18 cellular contexts compared by ENCODE assay signal in the genomic region with DNA sequence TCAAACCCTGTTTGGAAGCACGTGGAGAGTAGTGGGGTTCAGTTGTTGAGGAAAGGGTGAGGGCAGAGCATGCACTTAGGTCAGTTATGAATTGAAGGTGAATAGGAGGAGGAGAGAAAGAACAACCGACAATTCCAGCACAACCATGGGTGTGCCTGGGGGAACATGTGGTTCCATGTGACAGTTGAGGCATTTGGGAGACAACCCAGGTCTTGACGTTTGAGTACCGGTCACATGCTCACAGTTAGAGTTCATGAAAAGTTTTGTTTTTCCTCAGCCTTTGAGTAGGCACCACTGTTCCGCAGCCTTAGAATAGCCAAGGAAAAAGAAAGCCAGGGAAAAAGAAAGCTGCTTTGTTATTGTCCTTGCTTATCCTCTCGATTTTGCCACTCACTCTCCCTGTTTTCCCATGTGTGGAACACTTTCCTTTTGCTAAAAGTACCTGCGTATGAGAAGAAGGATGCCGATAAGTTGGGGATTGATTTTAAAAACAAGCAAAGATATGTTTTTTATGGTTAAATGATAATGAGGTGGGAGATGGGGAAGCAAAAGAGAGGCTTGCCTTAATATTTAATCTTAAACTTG. TPM values are rescaled to one million over a fixed set of nuclear protein-coding genes. Genes with fewer than 3 reads are reported as not detected.
DNase-seq lines count a peak whose midpoint lies in the region; ATAC-seq and TF ChIP-seq lines count a peak whose summit lies in the region.
"Had no signal": no experiment of that assay in that cellular context is flagged by ENCODE, and none has a peak within 500 bp of the region (broad histone marks: within the 10 kb centered on the region; RNA-seq: fewer than 3 reads in every experiment).

No MANE protein-coding gene starts in this region.

- H3K4me1 ChIP-seq in breast epithelium (peaks cover 0 to 3% of the 10 kb centered on the region in 2 donors), aorta (ENCODE audit: control insufficient read depth in 1 of 2, insufficient read depth in 2 of 2, low read length in 2 of 2) (peaks cover 0 to 5% of the 10 kb centered on the region in 2 donors)

- POLR2A ChIA-PET in MCF 10A (lab: Yijun Ruan, JAX): no interaction called here

- no peaks in the 10 kb centered on the region for H3K27me3 ChIP-seq in breast epithelium
- H3K27me3 ChIP-seq in aorta (ENCODE audit: control insufficient read depth in 1 of 2, insufficient read depth in 2 of 2, low read length in 1 of 2): no peaks in the 10 kb centered on the region

- H3K4me1 Mint-ChIP-seq in MCF 10A (ENCODE audit: insufficient read depth, unreplicated experiment): peaks cover 6% of the 10 kb centered on the region
- H3K4me1 Mint-ChIP-seq in osteocyte (ENCODE audit: unreplicated experiment): peaks cover 5% of the 10 kb centered on the region

- H3K4me3 ChIP-seq in breast epithelium: peak overlapping the region in 2 of 3 donors; percentile 17 to 27
- peak overlapping the region in 1 of 2 donors; percentile 29 for H3K4me3 ChIP-seq in aorta (ENCODE audit: low read length in 2 of 2)

- peak; percentile 78 for ATAC-seq in left ventricle myocardium superior
- ATAC-seq in aorta (ENCODE audit: low FRiP score): peak; percentile 56
- ATAC-seq in GM21529 (IDR thresholded peaks at IDR 0.05; ENCODE audit: unreplicated experiment): no peak
- no peak for ATAC-seq in GM19452 (IDR thresholded peaks at IDR 0.05; ENCODE audit: unreplicated experiment)
- ATAC-seq: HCT116 had no signal

- peaks cover 24% of the 10 kb centered on the region for H3K36me3 Mint-ChIP-seq in MCF 10A (ENCODE audit: insufficient read depth, unreplicated experiment)
- peaks cover 27% of the 10 kb centered on the region for H3K36me3 Mint-ChIP-seq in osteocyte (ENCODE audit: unreplicated experiment)

- CTCF ChIA-PET in MCF 10A (lab: Yijun Ruan, JAX): no interaction called here

- H3K27me3 Mint-ChIP-seq in MCF 10A (ENCODE audit: insufficient read depth, unreplicated experiment) (no peaks in the 10 kb centered on the region), osteocyte (ENCODE audit: unreplicated experiment) (no peaks in the 10 kb centered on the region)
- H3K27me3 Mint-ChIP-seq: activated T-cell treated with anti-CD3 and anti-CD28 coated beads, Interleukin-2, amount 50 U/mL, for 24 hours; CD4-positive, CD25-positive, alpha-beta regulatory T cell had no signal

- DNase-seq in breast epithelium (ENCODE audit: low spot score in 2 of 2) (peak in 1 of 2 donors; percentile 77), MCF 10A (ENCODE audit: unreplicated experiment) (no peak), left ventricle myocardium superior (no peak), osteocyte (ENCODE audit: extremely low spot score, unreplicated experiment) (no peak), aorta (no peak), GM20000 (ENCODE audit: low spot score) (no peak)
- DNase-seq: 8988T; activated CD4-positive, alpha-beta T cell treated with anti-CD3 and anti-CD28 coated beads for 4 hours; activated T-cell treated with anti-CD3 and anti-CD28 coated beads, Interleukin-2, amount 50 U/mL, for 24 hours; CD4-positive, CD25-positive, alpha-beta regulatory T cell; NCI-H187; NCI-H524 treated with DMSO at 0.1 percent for 48 hours; trophoblast cell had no signal

- 10 to 15% methylated on average over 8 of the region's 8 CpGs for WGBS in aorta, 2 donors

- H3K4me3 Mint-ChIP-seq in MCF 10A (ENCODE audit: unreplicated experiment) (no peak overlapping the region), osteocyte (ENCODE audit: unreplicated experiment) (no peak overlapping the region)
- H3K4me3 Mint-ChIP-seq: activated T-cell treated with anti-CD3 and anti-CD28 coated beads, Interleukin-2, amount 50 U/mL, for 24 hours; CD4-positive, CD25-positive, alpha-beta regulatory T cell; mesothelial cell of epicardium had no signal

- intact Hi-C loops in breast epithelium (cut with DNase I; ENCODE audit: low total_unique reads) (no loop called here), MCF 10A (cut with micrococcal nuclease) (no loop called here), left ventricle myocardium superior (cut with micrococcal nuclease) (no loop called here), aorta (cut with DNase I) (loop anchor here in 1 of 2 donors (10.0 kb wide), 2 partner anchors 92 to 272 kb away; no protein-coding TSS in a partner anchor)

- no peaks in the 10 kb centered on the region for H3K9me3 Mint-ChIP-seq in MCF 10A (ENCODE audit: unreplicated experiment)
- no peaks in the 10 kb centered on the region for H3K9me3 Mint-ChIP-seq in osteocyte (ENCODE audit: unreplicated experiment)
- H3K9me3 Mint-ChIP-seq: activated T-cell treated with anti-CD3 and anti-CD28 coated beads, Interleukin-2, amount 50 U/mL, for 24 hours; CD4-positive, CD25-positive, alpha-beta regulatory T cell; mesothelial cell of epicardium had no signal

- no TSS peak for BruUV-seq in MCF 10A (replicated peaks; lab: Mats Ljungman, UMichigan)

- no peaks in the 10 kb centered on the region for H3K9me3 ChIP-seq in breast epithelium
- H3K9me3 ChIP-seq in aorta (ENCODE audit: control insufficient read depth, low read length): no peaks in the 10 kb centered on the region

- TF ChIP-seq CTCF in breast epithelium (IDR thresholded peaks at IDR 0.05): no peak
- no peak for TF ChIP-seq CTCF in MCF 10A (IDR thresholded peaks at IDR 0.05; ENCODE audit: unreplicated experiment)
- TF ChIP-seq CTCF in osteocyte (IDR thresholded peaks at IDR 0.05): no peak
- TF ChIP-seq CTCF in GM20000 (IDR thresholded peaks at IDR 0.05; ENCODE audit: extremely low read depth, missing control alignments): no peak

- H3K36me3 ChIP-seq in breast epithelium: no peaks in the 10 kb centered on the region
- H3K36me3 ChIP-seq in aorta (ENCODE audit: control insufficient read depth in 1 of 2, insufficient read depth in 2 of 2, low read length in 1 of 2): no peaks in the 10 kb centered on the region

- H3K27ac ChIP-seq in breast epithelium: peak overlapping the region; percentile 83 to 91
- H3K27ac ChIP-seq in aorta (ENCODE audit: low read depth in 1 of 2, low read length in 2 of 2): peak overlapping the region; percentile 73 to 88

- TF ChIP-seq POLR2A in breast epithelium (IDR thresholded peaks at IDR 0.05): no peak

- H3K27ac Mint-ChIP-seq in MCF 10A (ENCODE audit: low read depth, unreplicated experiment): no peak overlapping the region
- peak overlapping the region; percentile 17 for H3K27ac Mint-ChIP-seq in osteocyte (ENCODE audit: unreplicated experiment)
- H3K27ac Mint-ChIP-seq: activated T-cell treated with anti-CD3 and anti-CD28 coated beads, Interleukin-2, amount 50 U/mL, for 24 hours; CD4-positive, CD25-positive, alpha-beta regulatory T cell; mesothelial cell of epicardium had no signal

RNA-seq across cellular contexts. Expression of a gene that starts 25.6 kb away (rescaled TPM):
- total RNA-seq in breast epithelium: 10 to 100 TPM in 1 of 3 donors, 1 to 10 TPM in 1, under 1 TPM in 1; 0.32 to 31.8 (median 5.4) TPM
- 0.20 and 0.44 TPM in 2 replicates for total RNA-seq in MCF 10A (2022)
- not detected for total RNA-seq in left ventricle myocardium superior
- total RNA-seq in osteocyte: 0.13 and 0.48 TPM in 2 replicates
- total RNA-seq in aorta: not detected
- under 1 TPM in 1 of 2 donors, not detected in 1; 0.13 TPM for polyA plus RNA-seq in aorta
- total RNA-seq: CD4-positive, CD25-positive, alpha-beta regulatory T cell; dermis microvascular lymphatic vessel endothelial cell had no signal

RNA-seq across cellular contexts. Expression of a gene that starts 28.8 kb away (rescaled TPM):
- 100 to 1,000 TPM in 1 of 3 donors, 10 to 100 TPM in 2; 66.6 to 106 (median 98.9) TPM for total RNA-seq in breast epithelium
- total RNA-seq in MCF 10A (2022): 55.6 and 58.8 TPM in 2 replicates
- total RNA-seq in left ventricle myocardium superior: 74.2 TPM
- 67.1 and 69.5 TPM in 2 replicates for total RNA-seq in osteocyte
- 10 to 100 TPM; 58.7 to 71.8 TPM for total RNA-seq in aorta
- 10 to 100 TPM in 1 of 2 donors, 1 to 10 TPM in 1; 9.5 to 32.1 TPM for polyA plus RNA-seq in aorta

Comparison
In these comparisons a context has a peak if more than half of its experiments do, and no peak if none do; other contexts are left out.
1. ATAC-seq: peak in left ventricle myocardium superior (single experiment) and aorta (single experiment); none in GM21529 (single experiment) and GM19452 (single experiment).